Comparison of ENCODE assay signal across 9 cellular contexts in the genomic region with DNA sequence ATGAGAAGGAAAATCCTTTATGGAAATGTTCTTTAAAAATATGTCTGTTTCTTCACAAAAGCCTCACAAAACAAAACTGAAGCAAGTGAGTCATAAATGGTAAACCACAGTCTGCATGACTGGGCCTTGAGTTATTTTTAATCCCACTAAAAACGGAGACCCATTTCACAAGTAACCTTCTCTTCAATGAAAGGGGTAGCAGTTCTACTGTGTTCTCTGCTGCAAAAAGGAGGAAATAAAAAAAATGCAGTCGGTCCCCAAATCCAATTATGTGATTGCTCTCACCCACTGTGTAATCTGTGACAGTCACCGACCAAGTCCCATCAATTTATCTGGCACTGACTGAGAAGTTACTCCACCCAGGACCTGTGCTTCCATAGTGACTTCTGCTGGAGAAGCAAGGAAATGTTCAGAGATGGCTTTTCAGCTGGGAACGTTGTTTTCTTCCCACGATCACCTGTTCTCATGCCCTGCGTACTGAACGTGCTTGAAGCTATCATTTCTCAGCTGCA.
DNase-seq lines count a peak whose midpoint lies in the region; ATAC-seq lines count a peak whose summit lies in the region.
"Had no signal": no experiment of that assay in that cellular context is flagged by ENCODE, and none has a peak within 500 bp of the region (broad histone marks: within the 10 kb centered on the region; RNA-seq: fewer than 3 reads in every experiment).

No MANE protein-coding gene starts in this region.

- DNase-seq in SKM-1 treated with dmso at 0.1 percent for 144 hours (lab: John Stamatoyannopoulos, UW; ENCODE audit: unreplicated experiment) (peak; percentile 39), SKM-1 (lab: John Stamatoyannopoulos, UW; ENCODE audit: unreplicated experiment) (no peak), RPMI7951 (ENCODE audit: low read depth) (peak; percentile 28), skeletal muscle cell (ENCODE audit: low read depth) (peak; percentile 44), T-helper 1 cell (no peak), NCI-H2196 (lab: John Stamatoyannopoulos, UW; ENCODE audit: unreplicated experiment) (no peak)
- no peak for DNase-seq in activated CD4-positive, CD25-positive, alpha-beta regulatory T cell treated with anti-CD3 and anti-CD28 coated beads, Interleukin-2, amount 50 U/mL, for 72 hours
- DNase-seq: pancreas had no signal

- peak; percentile 64 for ATAC-seq in HG02870 (IDR thresholded peaks at IDR 0.05; ENCODE audit: unreplicated experiment)

- no peak overlapping the region for H3K4me3 ChIP-seq in skeletal muscle cell (ENCODE audit: low read depth, low read length)
- H3K4me3 ChIP-seq: pancreas had no signal

Comparison
In these comparisons a context has a peak if more than half of its experiments do, and no peak if none do; other contexts are left out.
1. DNase-seq: peak in SKM-1 treated with dmso at 0.1 percent for 144 hours (single experiment), RPMI7951 (single experiment) and skeletal muscle cell (single experiment); none in SKM-1 (single experiment), T-helper 1 cell (0 of 5), NCI-H2196 (single experiment) and activated CD4-positive, CD25-positive, alpha-beta regulatory T cell treated with anti-CD3 and anti-CD28 coated beads, Interleukin-2, amount 50 U/mL, for 72 hours (single experiment).